In genomic region chr4:109990307-109991257, GRCh38 we compare ENCODE assay signal across 11 cellular contexts.
DNase-seq lines count a peak whose midpoint lies in the region; ATAC-seq, FAIRE-seq and TF ChIP-seq lines count a peak whose summit lies in the region.
"Had no signal": no experiment of that assay in that cellular context is flagged by ENCODE, and none has a peak within 500 bp of the region (broad histone marks: within the 10 kb centered on the region; RNA-seq: fewer than 3 reads in every experiment).

No MANE protein-coding gene starts in this region.

- no peak overlapping the region for H3K9ac ChIP-seq in K562 (ENCODE audit: insufficient read depth in 1 of 2, low read depth in 2 of 2, low read length in 2 of 2)

- ATAC-seq in GM21423 (IDR thresholded peaks at IDR 0.05; ENCODE audit: unreplicated experiment) (peak; percentile 80), HG03354 (IDR thresholded peaks at IDR 0.05; ENCODE audit: poor library complexity, severe bottlenecking, unreplicated experiment) (peak; percentile 84), K562 (no peak), left colon (no peak)

- H3K27ac ChIP-seq in K562 (ENCODE audit: extremely low read depth, low read depth, low read length) (no peak overlapping the region), testis (no peak overlapping the region)
- H3K27ac ChIP-seq: cardiac muscle cell had no signal

- no peaks in the 10 kb centered on the region for H3K9me1 ChIP-seq in K562 (ENCODE audit: control insufficient read depth, insufficient read depth, low read length)

- peaks cover 0 to 5% of the 10 kb centered on the region in 2 experiments; a peak in 3 of 5 replicates for H3K27me3 ChIP-seq in K562 (ENCODE audit: control insufficient read depth in 2 of 2, insufficient read depth in 2 of 2, low read length in 2 of 2)
- no peaks in the 10 kb centered on the region for H3K27me3 ChIP-seq in testis
- H3K27me3 ChIP-seq: cardiac muscle cell had no signal

- intact Hi-C loops in K562 (cut with micrococcal nuclease) (loop anchor here (10.0 kb wide), 1 partner anchor 1644 kb away; no protein-coding TSS in a partner anchor), left colon (cut with DNase I, micrococcal nuclease) (no loop called here), testis (cut with DNase I; ENCODE audit: low total_unique reads) (no loop called here)

- TF ChIP-seq RAD21 in K562 (CRISPR knock-in tag; conservative IDR thresholded peaks at IDR 0.05 in 1 of 2, IDR thresholded peaks at IDR 0.05 in 1 of 2) = no peak

- in situ Hi-C loops in GM13976 (cut with MboI; ENCODE audit: low sequenced_read_pairs, unreplicated experiment) (no loop called here), K562 (cut with MboI) (no loop called here)

- TF ChIP-seq CTCF in GM13976 (IDR thresholded peaks at IDR 0.05; ENCODE audit: borderline replicate concordance, control extremely low read depth, extremely low read depth, insufficient read depth, missing control alignments) = no peak
- TF ChIP-seq CTCF in K562 (IDR thresholded peaks at IDR 0.05 in 2 of 3, conservative IDR thresholded peaks at IDR 0.05 in 1 of 3; ENCODE audit: insufficient read depth in 2 of 3, low read depth in 1 of 3, low read length in 3 of 3) = no peak
- TF ChIP-seq CTCF in testis (IDR thresholded peaks at IDR 0.05) = no peak

- no peak overlapping the region for H3K4me2 ChIP-seq in K562 (ENCODE audit: insufficient read depth, low read length)

- TF ChIP-seq EP300 in K562 (IDR thresholded peaks at IDR 0.05; ENCODE audit: low read length) = no peak

- BruUV-seq in K562 (replicated peaks; lab: Mats Ljungman, UMichigan) = no TSS peak

- H2AFZ ChIP-seq in K562 (ENCODE audit: low read depth, low read length) = no peak overlapping the region

- POLR2A ChIA-PET in K562 (lab: Yijun Ruan, JAX) = no interaction called here

- no peaks in the 10 kb centered on the region; a peak in 2 of 5 replicates for H3K4me1 ChIP-seq in K562 (replicated peaks in 1 of 2; ENCODE audit: control insufficient read depth in 2 of 2, insufficient read depth in 2 of 2, low read length in 2 of 2)
- H3K4me1 ChIP-seq in testis = no peaks in the 10 kb centered on the region

- no peak for TF ChIP-seq POLR2A in K562 (conservative IDR thresholded peaks at IDR 0.05)
- no peak for TF ChIP-seq POLR2A in testis (IDR thresholded peaks at IDR 0.05)

- no peaks in the 10 kb centered on the region for H4K20me1 ChIP-seq in K562 (replicated peaks; ENCODE audit: control insufficient read depth, insufficient read depth, low read length)

- no peak for FAIRE-seq in K562 (lab: Jason Lieb, UNC)
- FAIRE-seq: islet of Langerhans had no signal

- H3K36me3 ChIP-seq in K562 (ENCODE audit: control insufficient read depth, insufficient read depth, low read length) (no peaks in the 10 kb centered on the region), testis (ENCODE audit: low read depth, missing control alignments) (no peaks in the 10 kb centered on the region)
- H3K36me3 ChIP-seq: cardiac muscle cell had no signal

- H3K4me3 ChIP-seq in K562 (no peak overlapping the region), testis (no peak overlapping the region)
- H3K4me3 ChIP-seq: cardiac muscle cell had no signal

- 13% methylated on average over 3 of the region's 4 CpGs for WGBS in K562 (ENCODE audit: insufficient coverage, low coverage, missing lambda C conversion rate)
- 89 to 93% methylated on average over 4 of the region's 4 CpGs for WGBS in testis, 2 donors

- no peaks in the 10 kb centered on the region for H3K79me2 ChIP-seq in K562 (ENCODE audit: control insufficient read depth, insufficient read depth, low read length)

- DNase-seq in GM13976 (ENCODE audit: low spot score) (peak; percentile 39), K562 (ENCODE audit: extremely low read depth in 1 of 4, low spot score in 3 of 4) (no peak), NCI-H1048 (lab: John Stamatoyannopoulos, UW) (no peak), left colon (no peak), testis (no peak)
- DNase-seq in activated CD4-positive, alpha-beta T cell treated with anti-CD3 and anti-CD28 coated beads, Interleukin-2, amount 50 U/mL, for 4 hours = no peak
- DNase-seq: DMS79 had no signal

- CTCF ChIA-PET in K562 (lab: Yijun Ruan, JAX; ENCODE audit: low intra/inter-chr PET ratio) = interaction anchor here (1.2 kb wide), 1 partner anchor 520 kb away, joined by 4 read pairs; no protein-coding TSS in a partner anchor

- no peaks in the 10 kb centered on the region for H3K9me3 ChIP-seq in K562 (replicated peaks; ENCODE audit: control insufficient read depth, insufficient read depth, low read depth, low read length)
- no peaks in the 10 kb centered on the region for H3K9me3 ChIP-seq in testis

TF ChIP-seq in K562, 482 proteins besides CTCF, POLR2A, EP300 and RAD21:
- TF ChIP-seq HDAC2 (IDR thresholded peaks at IDR 0.05) (no peak), HMG20B (CRISPR knock-in tag; IDR thresholded peaks at IDR 0.05) (no peak), TFE3 (CRISPR knock-in tag; IDR thresholded peaks at IDR 0.05) (peak; percentile 61)

Comparison
In these comparisons a context has a peak if more than half of its experiments do, and no peak if none do; other contexts are left out.
1. ATAC-seq: peak in GM21423 (single experiment) and HG03354 (single experiment); none in K562 (single experiment) and left colon (single experiment).